ENCODE assay signal across 21 cellular contexts in the genomic region with DNA sequence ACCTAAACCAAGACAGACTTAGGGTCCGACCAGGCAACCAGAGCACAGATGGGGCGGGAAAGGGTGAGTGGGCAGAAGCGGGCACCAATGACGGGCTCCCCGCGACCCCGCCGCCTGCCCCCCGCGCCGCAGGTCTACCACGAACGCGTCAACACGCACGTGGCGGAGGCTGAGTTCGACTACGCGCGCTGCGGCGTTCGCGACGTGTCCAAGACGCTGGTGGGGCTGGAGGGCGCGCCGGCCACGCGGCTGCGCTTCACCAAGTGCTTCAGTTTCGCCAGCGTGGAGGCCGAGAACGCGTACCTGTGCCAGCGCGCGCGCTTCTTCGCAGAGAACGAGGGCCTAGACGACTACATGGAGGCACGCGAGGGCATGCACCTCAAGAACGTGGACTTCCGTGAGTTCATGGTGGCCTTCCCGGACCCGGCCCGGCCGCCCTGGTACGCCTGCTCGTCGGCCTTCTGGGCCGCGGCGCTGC. TPM values are rescaled to one million over a fixed set of nuclear protein-coding genes. Genes with fewer than 3 reads are reported as not detected.
A peak's percentile ranks its signal among the peaks of the same experiment; 100 is the strongest.
DNase-seq lines count a peak whose midpoint lies in the region; TF ChIP-seq lines count a peak whose summit lies in the region.
"Had no signal": no experiment of that assay in that cellular context is flagged by ENCODE, and none has a peak within 500 bp of the region (broad histone marks: within the 10 kb centered on the region; RNA-seq: fewer than 3 reads in every experiment).

No MANE protein-coding gene starts in this region.

- H3K27me3 ChIP-seq in subcutaneous abdominal adipose tissue (ENCODE audit: control insufficient read depth in 5 of 5, insufficient read depth in 4 of 5, low read length in 5 of 5) = peaks cover 44 to 70% (median 60%) of the 10 kb centered on the region in 5 donors

- peaks cover 41% of the 10 kb centered on the region for H3K4me1 Mint-ChIP-seq in glutamatergic neuron (ENCODE audit: low read depth, unreplicated experiment)

- H3K27me3 Mint-ChIP-seq in glutamatergic neuron (ENCODE audit: unreplicated experiment) = peaks cover 36% of the 10 kb centered on the region

- no peaks in the 10 kb centered on the region for H3K9me3 ChIP-seq in subcutaneous abdominal adipose tissue (ENCODE audit: control insufficient read depth in 5 of 5, low read length in 5 of 5)
- H3K9me3 ChIP-seq: tibial nerve had no signal

- peak; percentile 58 for DNase-seq in activated CD8-positive, alpha-beta memory T cell treated with anti-CD3 and anti-CD28 coated beads for 24 hours
- DNase-seq in activated CD8-positive, alpha-beta memory T cell treated with anti-CD3 and anti-CD28 coated beads, Interleukin-2, amount 50 U/mL, for 48 hours = no peak
- no peak for DNase-seq in glutamatergic neuron
- no peak for DNase-seq in NCI-H2107 treated with DMSO at 0.1 percent for 48 hours (lab: John Stamatoyannopoulos, UW; ENCODE audit: unreplicated experiment)
- no peak for DNase-seq in substantia nigra (lab: John Stamatoyannopoulos, UW)
- DNase-seq: amygdala; DMS 273 treated with DMSO at 0.1 percent for 48 hours; effector CD8-positive, alpha-beta T cell; GDM1; KG1; NCI-H2029 treated with DMSO at 0.1 percent for 48 hours; NCI-H446 treated with DMSO at 0.1 percent for 48 hours; small intestine; stimulated activated CD8-positive, alpha-beta memory T cell treated with anti-CD3 and anti-CD28 coated beads, Interleukin-4, amount 100 ng/mL, for 48 hours; SW 1271 had no signal

- H3K27ac ChIP-seq in subcutaneous abdominal adipose tissue (ENCODE audit: low read depth, low read length) = no peak overlapping the region
- no peak overlapping the region for H3K27ac ChIP-seq in substantia nigra (ENCODE audit: low read depth, low read length, poor library complexity, severe bottlenecking)
- H3K27ac ChIP-seq: C4-2B, RWPE1, tibial nerve had no signal

- H3K4me3 ChIP-seq in subcutaneous abdominal adipose tissue (ENCODE audit: low read depth in 1 of 5, low read length in 5 of 5) = peak overlapping the region in 3 of 5 donors; percentile 22 to 56 (median 43)
- H3K4me3 ChIP-seq: lung had no signal

- H3K36me3 Mint-ChIP-seq in glutamatergic neuron (ENCODE audit: unreplicated experiment) = no peaks in the 10 kb centered on the region

- TF ChIP-seq CTCF in glutamatergic neuron (IDR thresholded peaks at IDR 0.05; ENCODE audit: partially characterized antibody, unreplicated experiment) = no peak

- H3K36me3 ChIP-seq in subcutaneous abdominal adipose tissue (ENCODE audit: control insufficient read depth in 5 of 5, insufficient read depth in 5 of 5, low read length in 5 of 5) = no peaks in the 10 kb centered on the region
- H3K36me3 ChIP-seq: tibial nerve had no signal

- H3K9me3 Mint-ChIP-seq in glutamatergic neuron (ENCODE audit: unreplicated experiment) = peaks cover 23% of the 10 kb centered on the region

- peak overlapping the region; percentile 94 for H3K27ac Mint-ChIP-seq in glutamatergic neuron (ENCODE audit: unreplicated experiment)
- H3K27ac Mint-ChIP-seq: naive thymus-derived CD4-positive, alpha-beta T cell had no signal

- H3K4me3 Mint-ChIP-seq in glutamatergic neuron (ENCODE audit: unreplicated experiment) = no peak overlapping the region

- H3K4me1 ChIP-seq in subcutaneous abdominal adipose tissue (ENCODE audit: control insufficient read depth in 5 of 5, insufficient read depth in 5 of 5, low read length in 5 of 5) = peaks cover 0 to 17% (median 7%) of the 10 kb centered on the region in 5 donors

- no peak overlapping the region for H3K9ac ChIP-seq in subcutaneous abdominal adipose tissue (ENCODE audit: low read length in 5 of 5)

RNA-seq across cellular contexts. Expression of a gene that starts 5.1 kb away (rescaled TPM):
- 51.3 TPM for total RNA-seq in glutamatergic neuron (ENCODE audit: unreplicated experiment)
- total RNA-seq: naive thymus-derived CD4-positive, alpha-beta T cell had no signal

RNA-seq across cellular contexts. Expression of a gene that starts 10.0 kb away (rescaled TPM):
- total RNA-seq in glutamatergic neuron (ENCODE audit: unreplicated experiment) = 15.3 TPM

RNA-seq across cellular contexts. Expression of a gene that starts 18.0 kb away (rescaled TPM):
- 71.8 TPM for total RNA-seq in glutamatergic neuron (ENCODE audit: unreplicated experiment)

RNA-seq across cellular contexts. Expression of a gene that starts 28.4 kb away (rescaled TPM):
- 771 TPM for total RNA-seq in glutamatergic neuron (ENCODE audit: unreplicated experiment)

RNA-seq across cellular contexts. Expression of a gene that starts 37.8 kb away (rescaled TPM):
- 41.7 TPM for total RNA-seq in glutamatergic neuron (ENCODE audit: unreplicated experiment)
